ENCODE assay signal across 12 cellular contexts in genomic region chr14:103880986-103881926, GRCh38. TPM values are rescaled to one million over a fixed set of nuclear protein-coding genes. Genes with fewer than 3 reads are reported as not detected.
DNase-seq lines count a peak whose midpoint lies in the region; ATAC-seq and TF ChIP-seq lines count a peak whose summit lies in the region.
"Had no signal": no experiment of that assay in that cellular context is flagged by ENCODE, and none has a peak within 500 bp of the region (broad histone marks: within the 10 kb centered on the region; RNA-seq: fewer than 3 reads in every experiment).

No MANE protein-coding gene starts in this region.

- H3K4me1 ChIP-seq in Caco-2 (peaks cover 20% of the 10 kb centered on the region), liver (ENCODE audit: control insufficient read depth in 4 of 4, insufficient read depth in 4 of 4, low read length in 3 of 4) (peaks cover 30 to 53% (median 40%) of the 10 kb centered on the region in 4 donors), gastrocnemius medialis (peaks cover 20 to 25% of the 10 kb centered on the region in 2 donors)

- H3K27me3 ChIP-seq in Caco-2 (replicated peaks; ENCODE audit: control insufficient read depth, insufficient read depth, low read length) = no peaks in the 10 kb centered on the region
- no peaks in the 10 kb centered on the region for H3K27me3 ChIP-seq in liver (ENCODE audit: control insufficient read depth in 4 of 4, insufficient read depth in 4 of 4, low read length in 3 of 4)
- H3K27me3 ChIP-seq in gastrocnemius medialis = no peaks in the 10 kb centered on the region

- POLR2A ChIA-PET in Caco-2 (lab: Charles Lee) = no interaction called here

- H3K4me3 ChIP-seq in Caco-2 (ENCODE audit: low read depth, low read length) = no peak overlapping the region
- peak overlapping the region in 2 of 3 donors; percentile 27 to 31 for H3K4me3 ChIP-seq in liver (ENCODE audit: low read depth in 1 of 3, low read length in 3 of 3)
- no peak overlapping the region for H3K4me3 ChIP-seq in gastrocnemius medialis
- H3K4me3 ChIP-seq: K562 had no signal

- no peak for TF ChIP-seq CTCF in Caco-2 (IDR thresholded peaks at IDR 0.05; ENCODE audit: insufficient read depth in 1 of 2, low read depth in 1 of 2, low read length in 1 of 2, severe bottlenecking in 1 of 2, unreplicated experiment in 1 of 2)
- TF ChIP-seq CTCF in liver (IDR thresholded peaks at IDR 0.05; ENCODE audit: low read depth, low read length, missing input control) = no peak
- TF ChIP-seq CTCF in gastrocnemius medialis (IDR thresholded peaks at IDR 0.05 in 4 of 5, conservative IDR thresholded peaks at IDR 0.05 in 1 of 5) = no peak
- no peak for TF ChIP-seq CTCF in HFFc6 (IDR thresholded peaks at IDR 0.05)

- H3K9me3 ChIP-seq in Caco-2 (no peaks in the 10 kb centered on the region), liver (ENCODE audit: control insufficient read depth in 4 of 4, low read length in 3 of 4) (no peaks in the 10 kb centered on the region), gastrocnemius medialis (no peaks in the 10 kb centered on the region)

- intact Hi-C loops in Caco-2 (cut with micrococcal nuclease; ENCODE audit: unreplicated experiment) = loop anchor here (2.0 kb wide), 1 partner anchor 34 kb away; the partner anchor contains the start of gene PPP1R13B
- intact Hi-C loops in gastrocnemius medialis (cut with DNase I; ENCODE audit: low total_unique reads) = no loop called here

- H3K27me3 Mint-ChIP-seq in Caco-2 (ENCODE audit: insufficient read depth, unreplicated experiment) = no peaks in the 10 kb centered on the region
- H3K27me3 Mint-ChIP-seq in central memory CD8-positive, alpha-beta T cell = peaks cover 12% of the 10 kb centered on the region
- peaks cover 19% of the 10 kb centered on the region for H3K27me3 Mint-ChIP-seq in HFFc6 (ENCODE audit: insufficient read depth)
- H3K27me3 Mint-ChIP-seq in stimulated activated memory B cell treated with anti-CD40 and anti-IgM and Interleukin-4, amounts not matched to agents 10 μg/mL and 1 μg/mL and 100 μg/mL, for 72 hours = peaks cover 32% of the 10 kb centered on the region

- DNase-seq in Caco-2 (no peak), gastrocnemius medialis (peak in 1 of 2 donors; percentile 24), HFFc6 (no peak), NK-92 (lab: John Stamatoyannopoulos, UW; ENCODE audit: unreplicated experiment) (no peak)
- DNase-seq in central memory CD8-positive, alpha-beta T cell (ENCODE audit: low spot score in 2 of 2) = no peak
- DNase-seq: activated naive CD8-positive, alpha-beta T cell treated with anti-CD3 and anti-CD28 coated beads, Interleukin-2, amount 10 ng/mL, durations not matched to agents 7 days and 5 days had no signal

- in situ Hi-C loops in gastrocnemius medialis (cut with MboI; ENCODE audit: low sequenced_read_pairs in 4 of 4) = no loop called here

- H3K27ac ChIP-seq in liver (ENCODE audit: low read depth in 1 of 2, low read length in 2 of 2) (peak overlapping the region; percentile 93 to 99), gastrocnemius medialis (peak overlapping the region in 3 of 4 donors; percentile 16 to 33 (median 23))
- H3K27ac ChIP-seq: epithelial cell of prostate had no signal

- no peaks in the 10 kb centered on the region for H3K9me3 Mint-ChIP-seq in Caco-2 (ENCODE audit: unreplicated experiment)
- H3K9me3 Mint-ChIP-seq in central memory CD8-positive, alpha-beta T cell = no peaks in the 10 kb centered on the region
- no peaks in the 10 kb centered on the region for H3K9me3 Mint-ChIP-seq in HFFc6
- H3K9me3 Mint-ChIP-seq in stimulated activated memory B cell treated with anti-CD40 and anti-IgM and Interleukin-4, amounts not matched to agents 10 μg/mL and 1 μg/mL and 100 μg/mL, for 72 hours = no peaks in the 10 kb centered on the region
- H3K9me3 Mint-ChIP-seq: activated naive CD8-positive, alpha-beta T cell treated with anti-CD3 and anti-CD28 coated beads, Interleukin-2, amount 10 ng/mL, durations not matched to agents 7 days and 5 days; stimulated activated naive CD8-positive, alpha-beta T cell treated with anti-CD3 and anti-CD28 coated beads, Interleukin-15, Interleukin-2, amounts not matched to agents 100 ng/mL and 50 ng/mL, for 24 hours had no signal

- H3K4me1 Mint-ChIP-seq in Caco-2 (ENCODE audit: low read depth, unreplicated experiment) (peaks cover 7% of the 10 kb centered on the region), HFFc6 (ENCODE audit: low read depth) (peaks cover 12% of the 10 kb centered on the region)
- H3K4me1 Mint-ChIP-seq in central memory CD8-positive, alpha-beta T cell = no peaks in the 10 kb centered on the region
- H3K4me1 Mint-ChIP-seq in stimulated activated memory B cell treated with anti-CD40 and anti-IgM and Interleukin-4, amounts not matched to agents 10 μg/mL and 1 μg/mL and 100 μg/mL, for 72 hours = peaks cover 7% of the 10 kb centered on the region

- H3K36me3 Mint-ChIP-seq in Caco-2 (ENCODE audit: insufficient read depth, unreplicated experiment) (no peaks in the 10 kb centered on the region), HFFc6 (ENCODE audit: low read depth) (no peaks in the 10 kb centered on the region)
- peaks cover 3% of the 10 kb centered on the region for H3K36me3 Mint-ChIP-seq in central memory CD8-positive, alpha-beta T cell (ENCODE audit: insufficient read depth)
- H3K36me3 Mint-ChIP-seq in stimulated activated memory B cell treated with anti-CD40 and anti-IgM and Interleukin-4, amounts not matched to agents 10 μg/mL and 1 μg/mL and 100 μg/mL, for 72 hours = no peaks in the 10 kb centered on the region
- H3K36me3 Mint-ChIP-seq: activated naive CD8-positive, alpha-beta T cell treated with anti-CD3 and anti-CD28 coated beads, Interleukin-2, amount 10 ng/mL, durations not matched to agents 7 days and 5 days had no signal

- no peaks in the 10 kb centered on the region for H3K36me3 ChIP-seq in Caco-2 (ENCODE audit: control insufficient read depth, insufficient read depth, low read length)
- no peaks in the 10 kb centered on the region for H3K36me3 ChIP-seq in liver (ENCODE audit: control insufficient read depth in 4 of 4, insufficient read depth in 3 of 4, low read depth in 1 of 4, low read length in 3 of 4)
- no peaks in the 10 kb centered on the region for H3K36me3 ChIP-seq in gastrocnemius medialis

- peak overlapping the region; percentile 42 to 86 for H3K9ac ChIP-seq in liver (ENCODE audit: low read depth in 1 of 2, low read length in 2 of 2)

- CTCF ChIA-PET in Caco-2 (lab: Charles Lee) = interaction anchor here (1.4 kb wide), 1 partner anchor 197 kb away, joined by 5 read pairs; no protein-coding TSS in a partner anchor

- ATAC-seq in central memory CD8-positive, alpha-beta T cell (replicated peaks; ENCODE audit: extremely low read depth, poor library complexity, severe bottlenecking) = no peak
- ATAC-seq in gastrocnemius medialis (peak in 1 of 2 donors; percentile 34), HG03342 (IDR thresholded peaks at IDR 0.05; ENCODE audit: unreplicated experiment) (no peak)
- ATAC-seq in stimulated activated memory B cell treated with anti-CD40 and anti-IgM and Interleukin-4, amounts not matched to agents 10 μg/mL and 1 μg/mL and 100 μg/mL, for 72 hours = no peak
- ATAC-seq: K562 had no signal

- peak overlapping the region; percentile 72 for H3K27ac Mint-ChIP-seq in Caco-2 (ENCODE audit: unreplicated experiment)
- no peak overlapping the region for H3K27ac Mint-ChIP-seq in central memory CD8-positive, alpha-beta T cell (ENCODE audit: low read depth)
- H3K27ac Mint-ChIP-seq in HFFc6 = no peak overlapping the region
- H3K27ac Mint-ChIP-seq in stimulated activated memory B cell treated with anti-CD40 and anti-IgM and Interleukin-4, amounts not matched to agents 10 μg/mL and 1 μg/mL and 100 μg/mL, for 72 hours = no peak overlapping the region
- H3K27ac Mint-ChIP-seq: activated naive CD8-positive, alpha-beta T cell treated with anti-CD3 and anti-CD28 coated beads, Interleukin-2, amount 10 ng/mL, durations not matched to agents 7 days and 5 days; stimulated activated naive CD8-positive, alpha-beta T cell treated with anti-CD3 and anti-CD28 coated beads, Interleukin-15, Interleukin-2, amounts not matched to agents 100 ng/mL and 50 ng/mL, for 24 hours had no signal

- no TSS peak for BruUV-seq in Caco-2 (replicated peaks; lab: Mats Ljungman, UMichigan)

- 28% methylated on average over 25 of the region's 25 CpGs for WGBS in liver

- peak; percentile 62 to 70 for TF ChIP-seq RAD21 in liver (IDR thresholded peaks at IDR 0.05)

- TF ChIP-seq POLR2A in gastrocnemius medialis (IDR thresholded peaks at IDR 0.05) = no peak

- H3K4me3 Mint-ChIP-seq in Caco-2 (ENCODE audit: unreplicated experiment) (peak overlapping the region; percentile 46), HFFc6 (no peak overlapping the region)
- peak overlapping the region; percentile 34 for H3K4me3 Mint-ChIP-seq in central memory CD8-positive, alpha-beta T cell
- H3K4me3 Mint-ChIP-seq in stimulated activated memory B cell treated with anti-CD40 and anti-IgM and Interleukin-4, amounts not matched to agents 10 μg/mL and 1 μg/mL and 100 μg/mL, for 72 hours = no peak overlapping the region

TF ChIP-seq in liver, 16 proteins besides CTCF, POLR2A, EP300 and RAD21 (continues in another document):
- peak; percentile 99 for TF ChIP-seq MAX (IDR thresholded peaks at IDR 0.05)
- TF ChIP-seq FOXA2 (IDR thresholded peaks at IDR 0.05) = peak; percentile 66
- peak; percentile 68 for TF ChIP-seq YY1 (IDR thresholded peaks at IDR 0.05)
- TF ChIP-seq EGR1 (IDR thresholded peaks at IDR 0.05; ENCODE audit: low read depth in 2 of 2) = peak in 1 of 2 donors; percentile 95
- TF ChIP-seq NR2F2 (IDR thresholded peaks at IDR 0.05) = no peak
- TF ChIP-seq HNF4G (IDR thresholded peaks at IDR 0.05) = peak; percentile 61

RNA-seq across cellular contexts. Expression of gene PPP1R13B, which starts 33.9 kb away (rescaled TPM):
- 15.8 and 16.7 TPM in 2 replicates for total RNA-seq in Caco-2 (2022)
- 10 to 100 TPM in 1 of 2 donors, 1 to 10 TPM in 1; 3.2 to 15.1 TPM for total RNA-seq in liver
- polyA plus RNA-seq in liver = 1 to 10 TPM; 4.1 to 6.1 TPM
- 10 to 100 TPM; 10.4 to 24.6 (median 11.8) TPM for total RNA-seq in gastrocnemius medialis
- 1 to 10 TPM; 5.1 to 6.2 (median 5.5) TPM for total RNA-seq in HFFc6 (2021; fragmentation: NEBNext Ultra II Directional; extraction: Animal tissue kit (Norgen Biotek cat#: 25700))

RNA-seq across cellular contexts. Expression of gene TDRD9, which starts 47.0 kb away (rescaled TPM):
- total RNA-seq in Caco-2 (2022) (not detected in 2 replicates), liver (1 to 10 TPM in 1 of 2 donors, under 1 TPM in 1; 0.56 to 1.0 TPM), gastrocnemius medialis (1 to 10 TPM in 1 of 4 donors, under 1 TPM in 2, not detected in 1; 0.17 to 1.5 (median 0.31) TPM)
- under 1 TPM; 0.12 to 0.36 TPM for polyA plus RNA-seq in liver
- total RNA-seq in HFFc6 (2021; fragmentation: NEBNext Ultra II Directional; extraction: Animal tissue kit (Norgen Biotek cat#: 25700)) = not detected
- total RNA-seq: K562 had no signal

Comparison
In these comparisons a context has a peak if more than half of its experiments do, and no peak if none do; other contexts are left out.
1. H3K4me3 ChIP-seq: peak in liver (2 of 3); none in Caco-2 (single experiment) and gastrocnemius medialis (0 of 4).
2. H3K4me3 Mint-ChIP-seq: peak in Caco-2 (single experiment) and central memory CD8-positive, alpha-beta T cell (single experiment); none in HFFc6 (single experiment) and stimulated activated memory B cell treated with anti-CD40 and anti-IgM and Interleukin-4, amounts not matched to agents 10 μg/mL and 1 μg/mL and 100 μg/mL, for 72 hours (single experiment).